Comparison of ENCODE assay signal across 8 cellular contexts in genomic region chr1:109823543-109824348, GRCh38.
A peak's percentile ranks its signal among the peaks of the same experiment; 100 is the strongest.
DNase-seq lines count a peak whose midpoint lies in the region; ATAC-seq and TF ChIP-seq lines count a peak whose summit lies in the region.

No MANE protein-coding gene starts in this region.

- TF ChIP-seq CTCF in retinal pigment epithelial cell (conservative IDR thresholded peaks at IDR 0.05; ENCODE audit: low read depth, low read length): peak; percentile 8

- CTCF ChIA-PET in HEK293T (lab: Yijun Ruan, JAX): no interaction called here

- DNase-seq in GM03348 (ENCODE audit: low spot score) (peak; percentile 65), fibroblast of the conjunctiva (ENCODE audit: low read depth) (peak; percentile 40), retinal pigment epithelial cell (ENCODE audit: low read depth) (no peak), NCI-H446 (lab: John Stamatoyannopoulos, UW) (no peak), SKM-1 (lab: John Stamatoyannopoulos, UW; ENCODE audit: unreplicated experiment) (no peak), HEK293T (ENCODE audit: extremely low spot score) (no peak), SHP77 (lab: John Stamatoyannopoulos, UW) (no peak)

- POLR2A ChIA-PET in HEK293T (lab: Yijun Ruan, JAX): no interaction called here

- peak; percentile 24; the same call in 2 of the 3 replicates for ATAC-seq in SK-N-SH treated with all-trans-retinoic acid at 6 μM for 48 hours

- no peak overlapping the region for H3K4me3 ChIP-seq in retinal pigment epithelial cell (ENCODE audit: low read length)

TF ChIP-seq in SK-N-SH treated with all-trans-retinoic acid at 6 μM for 48 hours, 23 proteins besides CTCF, POLR2A, EP300 and RAD21:
- TF ChIP-seq ESRRG (CRISPR knock-in tag; IDR thresholded peaks at IDR 0.05) (no peak), ZFP30 (CRISPR knock-in tag; IDR thresholded peaks at IDR 0.05) (no peak), GLIS3 (CRISPR knock-in tag; IDR thresholded peaks at IDR 0.05) (no peak), CSDC2 (CRISPR knock-in tag; IDR thresholded peaks at IDR 0.05) (no peak), TCF4 (CRISPR knock-in tag; IDR thresholded peaks at IDR 0.05; ENCODE audit: borderline replicate concordance) (no peak), BACH2 (CRISPR knock-in tag; IDR thresholded peaks at IDR 0.05; ENCODE audit: borderline replicate concordance) (no peak), ZFP3 (CRISPR knock-in tag; IDR thresholded peaks at IDR 0.05) (no peak), ZNF565 (CRISPR knock-in tag; conservative IDR thresholded peaks at IDR 0.05; ENCODE audit: low read depth) (no peak), CSRNP3 (CRISPR knock-in tag; IDR thresholded peaks at IDR 0.05) (no peak), ZNF8 (CRISPR knock-in tag; IDR thresholded peaks at IDR 0.05) (no peak)

TF ChIP-seq in HEK293T, 16 proteins besides CTCF, POLR2A, EP300 and RAD21:
- TF ChIP-seq SP1 (IDR thresholded peaks at IDR 0.05) (no peak), SUZ12 (IDR thresholded peaks at IDR 0.05) (no peak), TARDBP (IDR thresholded peaks at IDR 0.05) (no peak), FOXA1 (IDR thresholded peaks at IDR 0.05) (no peak), PKNOX1 (IDR thresholded peaks at IDR 0.05) (no peak), ZNF384 (IDR thresholded peaks at IDR 0.05) (no peak)
TF ChIP-seq in HEK293T: peak in this region for 0.

Comparison
In these comparisons a context has a peak if more than half of its experiments do, and no peak if none do; other contexts are left out.
1. DNase-seq: peak in GM03348 (single experiment) and fibroblast of the conjunctiva (single experiment); none in retinal pigment epithelial cell (single experiment), NCI-H446 (0 of 2), SKM-1 (single experiment), HEK293T (single experiment) and SHP77 (0 of 2).